In the genomic region with DNA sequence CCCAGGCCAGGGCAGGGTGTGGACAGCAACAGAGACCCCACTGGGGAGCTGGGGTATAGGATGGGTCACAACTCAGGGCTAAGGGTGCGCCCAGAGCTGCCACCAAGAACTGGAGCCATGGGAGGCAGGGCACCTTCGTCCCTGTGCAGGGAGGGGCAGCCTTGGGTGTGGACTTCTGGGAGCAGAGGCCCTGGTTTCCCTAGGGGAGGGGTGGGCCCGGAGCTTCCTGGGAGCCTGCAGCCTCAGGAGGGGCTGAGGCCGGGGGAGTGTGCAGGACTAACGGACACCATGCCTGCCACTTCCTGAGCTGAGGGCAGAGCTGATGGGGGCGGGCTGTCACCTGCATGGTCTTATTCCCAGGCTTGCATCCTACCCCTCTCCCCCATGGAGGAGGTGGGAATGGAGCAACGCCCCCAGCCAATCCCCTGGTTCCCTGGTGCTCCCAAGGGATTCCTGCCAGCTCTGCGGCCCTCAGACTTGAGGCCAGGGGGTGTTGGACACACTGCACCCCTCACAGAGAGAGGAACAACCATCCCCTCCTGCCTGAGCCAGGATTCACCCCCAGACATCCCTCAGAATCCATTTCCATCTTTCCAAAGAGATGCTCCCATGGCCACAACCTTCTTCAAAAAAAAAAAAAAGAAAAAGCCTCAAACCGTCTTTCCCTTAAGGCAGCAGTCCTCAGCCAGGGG, we compare ENCODE assay signal across 2 cellular contexts.
A peak's percentile ranks its signal among the peaks of the same experiment; 100 is the strongest.
TF ChIP-seq lines count a peak whose summit lies in the region.

No MANE protein-coding gene starts in this region.

TF ChIP-seq in HepG2, 621 proteins besides CTCF, POLR2A, EP300 and RAD21:
- TF ChIP-seq AGO2 (optimal IDR thresholded peaks at IDR 0.05; ENCODE audit: low read depth, low read length) (peak; percentile 17), ZNF501 (CRISPR knock-in tag; IDR thresholded peaks at IDR 0.05) (no peak)

TF ChIP-seq in GM12891, 5 proteins besides CTCF, POLR2A, EP300 and RAD21:
- TF ChIP-seq POLR2AphosphoS5 (IDR thresholded peaks at IDR 0.05; ENCODE audit: low read depth, low read length) (no peak), TAF1 (IDR thresholded peaks at IDR 0.05; ENCODE audit: low read depth, low read length) (no peak), SPI1 (IDR thresholded peaks at IDR 0.05; ENCODE audit: low read depth, low read length) (no peak), PAX5 (IDR thresholded peaks at IDR 0.05; ENCODE audit: insufficient read depth, low read length, severe bottlenecking) (no peak), POU2F2 (IDR thresholded peaks at IDR 0.05; ENCODE audit: low read depth, low read length) (no peak)
